12 cellular contexts compared by ENCODE assay signal in genomic region chr9:89077519-89077918, GRCh38.
A peak's percentile ranks its signal among the peaks of the same experiment; 100 is the strongest.
DNase-seq lines count a peak whose midpoint lies in the region; ATAC-seq, FAIRE-seq and TF ChIP-seq lines count a peak whose summit lies in the region.
"Had no signal": no experiment of that assay in that cellular context is flagged by ENCODE, and none has a peak within 500 bp of the region (broad histone marks: within the 10 kb centered on the region; RNA-seq: fewer than 3 reads in every experiment).

No MANE protein-coding gene starts in this region.

- no peaks in the 10 kb centered on the region for H3K9me3 ChIP-seq in mesodermal cell (ENCODE audit: control insufficient read depth, low read length)
- H3K9me3 ChIP-seq: tibial artery had no signal

- ATAC-seq in GM18868 (IDR thresholded peaks at IDR 0.05; ENCODE audit: unreplicated experiment) (peak; percentile 39), HG02884 (IDR thresholded peaks at IDR 0.05; ENCODE audit: unreplicated experiment) (peak; percentile 65)
- ATAC-seq: activated T-helper 17 cell treated with anti-CD3 and anti-CD28 coated beads, Interleukin-2, amount 50 U/mL, for 72 hours; CD8-positive, alpha-beta T cell had no signal

- DNase-seq in NB4 (ENCODE audit: low read depth) = peak; percentile 71
- no peak for DNase-seq in activated CD4-positive, alpha-beta T cell treated with anti-CD3 and anti-CD28 coated beads for 4 hours
- no peak for DNase-seq in posterior cingulate gyrus
- no peak for DNase-seq in middle frontal gyrus (ENCODE audit: extremely low spot score, low spot score)
- DNase-seq in D721Med (ENCODE audit: insufficient read length, low spot score) = no peak
- DNase-seq: CD8-positive, alpha-beta T cell; stimulated activated CD4-positive, alpha-beta T cell treated with anti-CD3 and anti-CD28 coated beads, Interleukin-4, amount 100 ng/mL, for 1 hour; tibial artery had no signal

- H3K36me3 ChIP-seq in mesodermal cell (ENCODE audit: control insufficient read depth, insufficient read depth, low read length) = no peaks in the 10 kb centered on the region
- H3K36me3 ChIP-seq: tibial artery had no signal

- H3K27ac ChIP-seq in mesodermal cell (ENCODE audit: low read depth, low read length, severe bottlenecking) = peak overlapping the region; percentile 43
- H3K27ac ChIP-seq: tibial artery had no signal

- peaks cover 4% of the 10 kb centered on the region for H3K4me1 ChIP-seq in mesodermal cell (ENCODE audit: control insufficient read depth, insufficient read depth, low read length, poor library complexity, severe bottlenecking)

- H3K4me3 ChIP-seq in NB4 (ENCODE audit: low read depth, low read length) (no peak overlapping the region), mesodermal cell (ENCODE audit: extremely low read depth, insufficient read depth, low read length, poor library complexity, severe bottlenecking) (no peak overlapping the region)
- H3K4me3 ChIP-seq: tibial artery had no signal

- no peak for TF ChIP-seq POLR2A in NB4 (IDR thresholded peaks at IDR 0.05; ENCODE audit: extremely low read depth, insufficient read length)

- no peak for TF ChIP-seq CTCF in NB4 (IDR thresholded peaks at IDR 0.05; ENCODE audit: low read depth, low read length)
- no peak for TF ChIP-seq CTCF in D721Med (IDR thresholded peaks at IDR 0.05; ENCODE audit: insufficient read depth, missing control alignments)

- intact Hi-C loops in posterior cingulate gyrus (cut with DNase I) = no loop called here

- WGBS in mesodermal cell (ENCODE audit: insufficient coverage in 2 of 2), 2 experiments = 91 to 94% methylated on average over 7 of the region's 7 CpGs

- FAIRE-seq in D721Med (lab: Jason Lieb, UNC) = no peak
